Comparison of ENCODE assay signal across 16 cellular contexts in genomic region chr14:70789361-70789760, GRCh38. TPM values are rescaled to one million over a fixed set of nuclear protein-coding genes. Genes with fewer than 3 reads are reported as not detected.
A peak's percentile ranks its signal among the peaks of the same experiment; 100 is the strongest.
DNase-seq lines count a peak whose midpoint lies in the region; ATAC-seq, FAIRE-seq and TF ChIP-seq lines count a peak whose summit lies in the region.
"Had no signal": no experiment of that assay in that cellular context is flagged by ENCODE, and none has a peak within 500 bp of the region (broad histone marks: within the 10 kb centered on the region; RNA-seq: fewer than 3 reads in every experiment).

No MANE protein-coding gene starts in this region.

- H3K36me3 ChIP-seq in adrenal gland (replicated peaks in 1 of 2): no peaks in the 10 kb centered on the region
- H3K36me3 ChIP-seq in keratinocyte (ENCODE audit: control insufficient read depth in 2 of 2, extremely low read depth in 1 of 2, insufficient read depth in 2 of 2, low read length in 2 of 2): peaks cover 17 to 30% of the 10 kb centered on the region in 2 experiments
- H3K36me3 ChIP-seq: BLaER1 had no signal

- H2AFZ ChIP-seq in keratinocyte (ENCODE audit: control insufficient read depth, low read length): no peak overlapping the region

- H4K20me1 ChIP-seq in keratinocyte (ENCODE audit: control insufficient read depth, extremely low read depth, insufficient read depth, low read length): peaks cover 2% of the 10 kb centered on the region
- H4K20me1 ChIP-seq: BLaER1 had no signal

- H3K4me1 ChIP-seq in adrenal gland (replicated peaks in 1 of 2) (peaks cover 0 to 13% of the 10 kb centered on the region in 2 donors), keratinocyte (ENCODE audit: control insufficient read depth, extremely low read depth, insufficient read depth, low read length) (peaks cover 45% of the 10 kb centered on the region)
- H3K4me1 ChIP-seq: BLaER1 had no signal

- no peaks in the 10 kb centered on the region for H3K27me3 ChIP-seq in adrenal gland
- no peaks in the 10 kb centered on the region for H3K27me3 ChIP-seq in keratinocyte (ENCODE audit: control insufficient read depth, extremely low read depth, insufficient read depth, low read length)
- H3K27me3 ChIP-seq: BLaER1 had no signal

- dilution Hi-C loops in keratinocyte (cut with MboI; ENCODE audit: extremely low pct_ligation_motif_present, low sequenced_read_pairs): no loop called here

- H3K79me2 ChIP-seq in keratinocyte (ENCODE audit: control insufficient read depth, insufficient read depth, low read length): peaks cover 53% of the 10 kb centered on the region

- intact Hi-C loops in adrenal gland (cut with DNase I): no loop called here
- intact Hi-C loops in activated T-helper 1 cell treated with anti-CD3 and anti-CD28 coated beads, Interleukin-12 subunit alpha, Interleukin-12 subunit beta, Interleukin-2, Interleukin-4 antibody, amounts not matched to agents 30 ng/mL and 10 ng/mL and 1 ng/mL, durations not matched to agents 14 hours and 24 hours and 36 hours (cut with micrococcal nuclease): no loop called here

- peak overlapping the region; percentile 43 for H3K4me2 ChIP-seq in keratinocyte (ENCODE audit: control insufficient read depth, extremely low read depth, insufficient read depth, low read depth, low read length)
- H3K4me2 ChIP-seq: BLaER1 had no signal

- no peak for TF ChIP-seq POLR2A in adrenal gland (IDR thresholded peaks at IDR 0.05)

- H3K27ac ChIP-seq in adrenal gland (no peak overlapping the region), keratinocyte (ENCODE audit: control insufficient read depth, insufficient read depth, low read length) (no peak overlapping the region)
- H3K27ac ChIP-seq: BLaER1, HL-60 had no signal

- H3K27me3 Mint-ChIP-seq in activated T-helper 1 cell treated with anti-CD3 and anti-CD28 coated beads, Interleukin-12 subunit alpha, Interleukin-12 subunit beta, Interleukin-2, Interleukin-4 antibody, amounts not matched to agents 30 ng/mL and 10 ng/mL and 1 ng/mL, durations not matched to agents 14 hours and 24 hours and 36 hours (ENCODE audit: insufficient read depth): peaks cover 1% of the 10 kb centered on the region
- H3K27me3 Mint-ChIP-seq: activated CD4-positive, alpha-beta T cell treated with anti-CD3 and anti-CD28 coated beads for 36 hours had no signal

- 15 to 19% (median 18%) methylated on average over 4 of the region's 4 CpGs for WGBS in adrenal gland, 4 donors

- peak; percentile 92 for FAIRE-seq in keratinocyte (lab: Jason Lieb, UNC)

- no peak overlapping the region for H3K27ac Mint-ChIP-seq in activated T-helper 1 cell treated with anti-CD3 and anti-CD28 coated beads, Interleukin-12 subunit alpha, Interleukin-12 subunit beta, Interleukin-2, Interleukin-4 antibody, amounts not matched to agents 30 ng/mL and 10 ng/mL and 1 ng/mL, durations not matched to agents 14 hours and 24 hours and 36 hours
- H3K27ac Mint-ChIP-seq: activated CD4-positive, alpha-beta T cell treated with anti-CD3 and anti-CD28 coated beads for 36 hours had no signal

- H3K4me3 Mint-ChIP-seq in activated T-helper 1 cell treated with anti-CD3 and anti-CD28 coated beads, Interleukin-12 subunit alpha, Interleukin-12 subunit beta, Interleukin-2, Interleukin-4 antibody, amounts not matched to agents 30 ng/mL and 10 ng/mL and 1 ng/mL, durations not matched to agents 14 hours and 24 hours and 36 hours: no peak overlapping the region
- H3K4me3 Mint-ChIP-seq: activated CD4-positive, alpha-beta T cell treated with anti-CD3 and anti-CD28 coated beads for 36 hours had no signal

- no peaks in the 10 kb centered on the region for H3K4me1 Mint-ChIP-seq in activated T-helper 1 cell treated with anti-CD3 and anti-CD28 coated beads, Interleukin-12 subunit alpha, Interleukin-12 subunit beta, Interleukin-2, Interleukin-4 antibody, amounts not matched to agents 30 ng/mL and 10 ng/mL and 1 ng/mL, durations not matched to agents 14 hours and 24 hours and 36 hours (ENCODE audit: low read depth)
- H3K4me1 Mint-ChIP-seq: activated CD4-positive, alpha-beta T cell treated with anti-CD3 and anti-CD28 coated beads for 36 hours had no signal

- H3K9ac ChIP-seq in keratinocyte (ENCODE audit: control insufficient read depth, extremely low read depth, insufficient read depth, low read length): no peak overlapping the region
- H3K9ac ChIP-seq: BLaER1 had no signal

- ATAC-seq in HG03439 (IDR thresholded peaks at IDR 0.05; ENCODE audit: unreplicated experiment): no peak
- ATAC-seq: activated CD4-positive, alpha-beta T cell treated with anti-CD3 and anti-CD28 coated beads for 36 hours had no signal

- peaks cover 1% of the 10 kb centered on the region for H3K36me3 Mint-ChIP-seq in activated T-helper 1 cell treated with anti-CD3 and anti-CD28 coated beads, Interleukin-12 subunit alpha, Interleukin-12 subunit beta, Interleukin-2, Interleukin-4 antibody, amounts not matched to agents 30 ng/mL and 10 ng/mL and 1 ng/mL, durations not matched to agents 14 hours and 24 hours and 36 hours (ENCODE audit: low read depth)

- H3K9me3 Mint-ChIP-seq in activated T-helper 1 cell treated with anti-CD3 and anti-CD28 coated beads, Interleukin-12 subunit alpha, Interleukin-12 subunit beta, Interleukin-2, Interleukin-4 antibody, amounts not matched to agents 30 ng/mL and 10 ng/mL and 1 ng/mL, durations not matched to agents 14 hours and 24 hours and 36 hours: no peaks in the 10 kb centered on the region

- H3K4me3 ChIP-seq in AG09309 (ENCODE audit: control insufficient read depth, low read depth, low read length) (no peak overlapping the region), adrenal gland (no peak overlapping the region), keratinocyte (ENCODE audit: control insufficient read depth in 2 of 3, extremely low read depth in 1 of 3, insufficient read depth in 2 of 3, low read depth in 1 of 3, low read length in 3 of 3) (no peak overlapping the region)
- H3K4me3 ChIP-seq: BLaER1 had no signal

- no peak for TF ChIP-seq CTCF in AG09309 (IDR thresholded peaks at IDR 0.05; ENCODE audit: control insufficient read depth, insufficient read depth, low read depth, low read length, missing control alignments)
- TF ChIP-seq CTCF in adrenal gland (IDR thresholded peaks at IDR 0.05): no peak
- TF ChIP-seq CTCF in keratinocyte (optimal IDR thresholded peaks at IDR 0.05 in 1 of 3, IDR thresholded peaks at IDR 0.05 in 1 of 3, conservative IDR thresholded peaks at IDR 0.05 in 1 of 3; ENCODE audit: extremely low read depth in 1 of 3, insufficient read depth in 2 of 3, low read length in 3 of 3): no peak

- H3K9me1 ChIP-seq in keratinocyte (ENCODE audit: control insufficient read depth, extremely low read depth, insufficient read depth, low read length): peaks cover 6% of the 10 kb centered on the region

- H3K9me3 ChIP-seq in adrenal gland (replicated peaks in 1 of 3) (no peaks in the 10 kb centered on the region), keratinocyte (ENCODE audit: control insufficient read depth, low read depth, low read length) (no peaks in the 10 kb centered on the region)
- H3K9me3 ChIP-seq: BLaER1 had no signal

- DNase-seq in AG09309 (ENCODE audit: low read depth) (peak; percentile 8), HT1080 (ENCODE audit: low read depth) (peak; percentile 85), adrenal gland (peak in 4 of 7 donors; percentile 33 to 64 (median 46)), keratinocyte (ENCODE audit: low read depth, low spot score) (no peak), NCI-H774 (lab: John Stamatoyannopoulos, UW) (no peak), NCI-H2196 treated with DMSO at 0.1 percent for 48 hours (lab: John Stamatoyannopoulos, UW; ENCODE audit: unreplicated experiment) (no peak)
- no peak for DNase-seq in activated T-helper 1 cell treated with anti-CD3 and anti-CD28 coated beads, Interleukin-12 subunit alpha, Interleukin-12 subunit beta, Interleukin-2, Interleukin-4 antibody, amounts not matched to agents 30 ng/mL and 10 ng/mL and 1 ng/mL, durations not matched to agents 14 hours and 24 hours and 36 hours (ENCODE audit: low spot score)
- DNase-seq: activated CD4-positive, alpha-beta T cell treated with anti-CD3 and anti-CD28 coated beads for 36 hours; erythroblast; NCI-H1048; NK-92 treated with Interleukin-12 subunit alpha and Interleukin-12 subunit beta, amount 100 ng/mL, for 24 hours; stimulated activated CD4-positive, alpha-beta T cell treated with anti-CD3 and anti-CD28 coated beads, Interleukin-12 subunit alpha, Interleukin-12 subunit beta, amount 100 ng/mL, for 4 hours; stimulated activated CD8-positive, alpha-beta memory T cell treated with anti-CD3 and anti-CD28 coated beads, Interleukin-4, amount 100 ng/mL, for 48 hours had no signal

RNA-seq across cellular contexts. Expression of gene MAP3K9, which starts 20.0 kb away (rescaled TPM):
- total RNA-seq in HT1080 (2014; rRNA removed; shearing (Covaris generic)): 3.6 and 4.5 TPM in 2 replicates
- polyA plus RNA-seq in HT1080 (2015; cell fraction: cytosol; rRNA removed): 4.0 and 4.4 TPM in 2 replicates
- 10.0 and 10.1 TPM in 2 replicates for polyA plus RNA-seq in HT1080 (2015; cell fraction: nucleus; rRNA removed)
- total RNA-seq in adrenal gland: 1 to 10 TPM; 2.2 to 6.7 (median 3.2) TPM
- polyA plus RNA-seq in adrenal gland (1 to 10 TPM in 2 of 3 donors, under 1 TPM in 1; 0.67 to 2.7 (median 1.3) TPM), keratinocyte (6.5 to 9.4 TPM (median 7.2 TPM) in 3 replicates)
- 6.9 TPM for polyA plus RNA-seq in keratinocyte (2011; ENCODE audit: low read depth)
- polyA plus RNA-seq in keratinocyte (2011; cell fraction: cytosol; rRNA removed): 5.5 and 7.8 TPM in 2 replicates
- 23.7 and 27.0 TPM in 2 replicates for polyA plus RNA-seq in keratinocyte (2011; cell fraction: nucleus; rRNA removed)
- 7.3 and 9.4 TPM in 2 replicates for polyA plus RNA-seq in keratinocyte (2012; ENCODE audit: low replicate concordance)
- polyA minus RNA-seq in keratinocyte: 15.0 to 21.5 TPM (median 21.2 TPM) in 3 replicates
- 7.9 TPM for polyA minus RNA-seq in keratinocyte (2011; cell fraction: cytosol; rRNA and poly(A)+ RNA removed)
- polyA minus RNA-seq in keratinocyte (2011; cell fraction: nucleus; rRNA and poly(A)+ RNA removed): 22.4 and 35.8 TPM in 2 replicates
- total RNA-seq in activated T-helper 1 cell treated with anti-CD3 and anti-CD28 coated beads, Interleukin-12 subunit alpha, Interleukin-12 subunit beta, Interleukin-2, Interleukin-4 antibody, amounts not matched to agents 30 ng/mL and 10 ng/mL and 1 ng/mL, durations not matched to agents 14 hours and 24 hours and 36 hours: 3.5 and 4.1 TPM in 2 replicates

Comparison
In these comparisons a context has a peak if more than half of its experiments do, and no peak if none do; other contexts are left out.
1. DNase-seq: peak in AG09309 (single experiment), HT1080 (single experiment) and adrenal gland (4 of 7); none in keratinocyte (single experiment), NCI-H774 (single experiment), NCI-H2196 treated with DMSO at 0.1 percent for 48 hours (single experiment) and activated T-helper 1 cell treated with anti-CD3 and anti-CD28 coated beads, Interleukin-12 subunit alpha, Interleukin-12 subunit beta, Interleukin-2, Interleukin-4 antibody, amounts not matched to agents 30 ng/mL and 10 ng/mL and 1 ng/mL, durations not matched to agents 14 hours and 24 hours and 36 hours (single experiment).